ENCODE assay signal across 34 cellular contexts in the genomic region with DNA sequence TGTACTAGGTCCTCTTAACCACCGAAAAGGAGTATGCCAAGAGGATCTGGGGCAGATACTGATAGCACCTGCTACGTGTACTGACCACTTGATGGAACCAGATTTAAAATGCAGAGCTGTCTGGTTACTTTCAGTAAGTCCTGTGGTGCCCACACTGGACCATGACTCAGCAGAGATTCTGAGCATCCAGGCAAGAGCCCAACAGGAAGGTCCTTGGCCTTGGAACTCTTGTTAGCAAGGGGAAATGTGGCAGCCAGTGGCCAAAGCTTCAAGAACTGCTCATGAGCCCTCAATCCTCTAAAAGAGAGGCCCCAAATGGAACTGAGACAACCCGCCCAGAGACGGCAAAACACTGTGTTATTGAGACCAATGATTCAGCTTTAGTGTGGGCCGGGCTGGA. TPM values are rescaled to one million over a fixed set of nuclear protein-coding genes. Genes with fewer than 3 reads are reported as not detected.
"Had no signal": no experiment of that assay in that cellular context is flagged by ENCODE, and none has a peak within 500 bp of the region (broad histone marks: within the 10 kb centered on the region; RNA-seq: fewer than 3 reads in every experiment).

No MANE protein-coding gene starts in this region.

- H3K36me3 ChIP-seq: brain microvascular endothelial cell, neutrophil, ovary, upper lobe of left lung, vagina, WERI-Rb-1 had no signal

- H3K4me3 ChIP-seq: ovary, upper lobe of left lung, vagina had no signal

- H3K4me1 ChIP-seq: upper lobe of left lung, vagina had no signal

- H3K9me3 ChIP-seq: neutrophil, ovary, upper lobe of left lung, vagina had no signal

- FAIRE-seq: astrocyte, endothelial cell of umbilical vein, kidney, small intestine had no signal

- H3K27me3 ChIP-seq: brain microvascular endothelial cell, ovary, upper lobe of left lung, vagina had no signal

- DNase-seq: activated CD4-positive, alpha-beta T cell treated with anti-CD3 and anti-CD28 coated beads for 48 hours; activated CD4-positive, alpha-beta T cell treated with anti-CD3 and anti-CD28 coated beads, Interleukin-2, amount 50 U/mL, for 48 hours; activated CD8-positive, alpha-beta memory T cell treated with anti-CD3 and anti-CD28 coated beads for 24 hours; activated effector memory CD4-positive, alpha-beta T cell treated with Interleukin-2 at 50 U/mL for 16 hours; activated naive CD4-positive, alpha-beta T cell treated with Interleukin-2 at 50 U/mL for 16 hours; amniotic stem cell; brain microvascular endothelial cell; cortex of kidney; effector memory CD8-positive, alpha-beta T cell; foreskin fibroblast; hippocampal formation; immature natural killer cell; kidney; ovary; retina; small intestine; stimulated activated CD4-positive, alpha-beta T cell treated with anti-CD3 and anti-CD28 coated beads, Interleukin-4, amount 100 ng/mL, for 24 hours; stimulated activated naive CD8-positive, alpha-beta T cell treated with anti-CD3 and anti-CD28 coated beads, Interleukin-15, amount 100 ng/mL, for 72 hours; T-helper 17 cell; T1000; upper lobe of left lung; WERI-Rb-1 had no signal

- ATAC-seq: activated CD4-positive, CD25-positive, alpha-beta regulatory T cell treated with anti-CD3 and anti-CD28 coated beads, Interleukin-2, amount 50 U/mL, for 24 hours; effector memory CD8-positive, alpha-beta T cell; natural killer cell treated with Interleukin-12 subunit alpha and Interleukin-12 subunit beta and Interleukin-15 and Interleukin-18, amount 100 ng/mL, for 72 hours; sciatic nerve; stimulated activated effector memory CD8-positive, alpha-beta T cell treated with anti-CD3 and anti-CD28 coated beads, Interleukin-12 subunit alpha, Interleukin-12 subunit beta, amount 100 ng/mL, for 72 hours; stimulated activated naive CD8-positive, alpha-beta T cell treated with anti-CD3 and anti-CD28 coated beads, Interleukin-15, amount 100 ng/mL, for 72 hours; T-helper 17 cell had no signal

- H3K27ac ChIP-seq: brain microvascular endothelial cell, neutrophil, ovary, upper lobe of left lung, vagina, WERI-Rb-1 had no signal

RNA-seq across cellular contexts. Expression of a gene that starts 4.2 kb away (rescaled TPM):
- total RNA-seq: astrocyte; cardiac septum; chondrocyte; endothelial cell of umbilical vein; fibroblast of lung; kidney; natural killer cell treated with Interleukin-12 subunit alpha and Interleukin-12 subunit beta and Interleukin-15 and Interleukin-18, amount 100 ng/mL, for 72 hours; ovary; progenitor cell of endocrine pancreas; T-helper 17 cell had no signal
- polyA plus RNA-seq: endothelial cell of umbilical vein, fibroblast of lung, immature natural killer cell, ovary, small intestine had no signal

RNA-seq across cellular contexts. Expression of a gene that starts 8.9 kb away (rescaled TPM):
- total RNA-seq: astrocyte; cardiac septum; chondrocyte; endothelial cell of umbilical vein; fibroblast of lung; natural killer cell treated with Interleukin-12 subunit alpha and Interleukin-12 subunit beta and Interleukin-15 and Interleukin-18, amount 100 ng/mL, for 72 hours; ovary; progenitor cell of endocrine pancreas; sciatic nerve; T-helper 17 cell; upper lobe of left lung had no signal
- polyA plus RNA-seq: endothelial cell of umbilical vein, fibroblast of lung, immature natural killer cell, ovary had no signal

RNA-seq across cellular contexts. Expression of a gene that starts 30.4 kb away (rescaled TPM):
- total RNA-seq: cardiac septum; chondrocyte; endothelial cell of umbilical vein; fibroblast of lung; natural killer cell treated with Interleukin-12 subunit alpha and Interleukin-12 subunit beta and Interleukin-15 and Interleukin-18, amount 100 ng/mL, for 72 hours; T-helper 17 cell had no signal
- polyA plus RNA-seq: endothelial cell of umbilical vein, fibroblast of lung, immature natural killer cell, ovary had no signal

RNA-seq across cellular contexts. Expression of a gene that starts 42.2 kb away (rescaled TPM):
- total RNA-seq: astrocyte, fibroblast of lung had no signal
- polyA plus RNA-seq: fibroblast of lung, immature natural killer cell had no signal
